16 cellular contexts compared by ENCODE assay signal in the genomic region with DNA sequence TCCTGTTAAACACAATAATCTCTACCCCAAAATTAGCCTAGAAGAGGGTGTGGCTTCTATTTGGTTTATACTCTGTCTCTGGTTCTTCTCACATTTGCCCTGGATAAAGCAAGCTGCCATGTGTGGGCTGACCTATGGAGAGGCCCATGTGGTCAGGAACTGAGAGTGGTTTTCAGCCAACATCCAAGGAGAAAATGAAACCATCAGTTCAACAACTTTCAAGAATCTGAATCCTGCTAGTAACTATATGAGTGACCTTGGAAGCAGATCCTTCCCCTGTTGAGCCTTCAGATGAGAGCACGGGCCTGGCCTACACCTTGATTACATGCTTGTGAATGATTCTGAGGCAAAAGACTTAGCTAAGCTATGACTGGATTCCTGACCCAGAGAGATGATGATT.
"Had no signal": no experiment of that assay in that cellular context is flagged by ENCODE, and none has a peak within 500 bp of the region (broad histone marks: within the 10 kb centered on the region; RNA-seq: fewer than 3 reads in every experiment).

No MANE protein-coding gene starts in this region.

- H3K9me3 ChIP-seq: colonic mucosa, SJSA1, thyroid gland had no signal

- H3K27ac Mint-ChIP-seq: activated naive CD8-positive, alpha-beta T cell treated with anti-CD3 and anti-CD28 coated beads for 36 hours had no signal

- H3K4me2 ChIP-seq: hepatocyte had no signal

- H3K79me2 ChIP-seq: hepatocyte, parathyroid adenoma had no signal

- H3K27me3 ChIP-seq: colonic mucosa, hepatocyte, SJSA1, thyroid gland had no signal

- H3K4me3 ChIP-seq: colonic mucosa, hepatocyte, SJSA1, thyroid gland had no signal

- H3K36me3 ChIP-seq: colonic mucosa, SJSA1, thyroid gland had no signal

- H3K27ac ChIP-seq: colonic mucosa, hepatocyte, parathyroid adenoma, SJSA1, thyroid gland had no signal

- H3K9ac ChIP-seq: parathyroid adenoma had no signal

- DNase-seq: activated CD4-positive, alpha-beta T cell treated with anti-CD3 and anti-CD28 coated beads, Interleukin-2, amount 50 U/mL, for 48 hours; activated gamma-delta T cell treated with Interleukin-2 at 50 U/mL for 16 hours; activated naive CD8-positive, alpha-beta T cell treated with anti-CD3 and anti-CD28 coated beads for 36 hours; activated T-cell treated with anti-CD3 and anti-CD28 coated beads, Interleukin-2, amount 50 U/mL, for 48 hours; aorta; colonic mucosa; kidney glomerular epithelial cell; retina; stimulated activated CD4-positive, alpha-beta T cell treated with anti-CD3 and anti-CD28 coated beads, Interleukin-15, amount 100 ng/mL, for 24 hours; stimulated activated CD4-positive, alpha-beta T cell treated with anti-CD3 and anti-CD28 coated beads, Interleukin-4, amount 100 ng/mL, for 24 hours; T-helper 1 cell; thyroid gland had no signal

- H2AFZ ChIP-seq: hepatocyte, parathyroid adenoma had no signal

- H3K4me3 Mint-ChIP-seq: activated naive CD8-positive, alpha-beta T cell treated with anti-CD3 and anti-CD28 coated beads for 36 hours; mesothelial cell of epicardium had no signal

- H3K4me1 ChIP-seq: colonic mucosa, thyroid gland had no signal

- H3K36me3 Mint-ChIP-seq: mesothelial cell of epicardium had no signal
